ENCODE assay signal across 8 cellular contexts in the genomic region with DNA sequence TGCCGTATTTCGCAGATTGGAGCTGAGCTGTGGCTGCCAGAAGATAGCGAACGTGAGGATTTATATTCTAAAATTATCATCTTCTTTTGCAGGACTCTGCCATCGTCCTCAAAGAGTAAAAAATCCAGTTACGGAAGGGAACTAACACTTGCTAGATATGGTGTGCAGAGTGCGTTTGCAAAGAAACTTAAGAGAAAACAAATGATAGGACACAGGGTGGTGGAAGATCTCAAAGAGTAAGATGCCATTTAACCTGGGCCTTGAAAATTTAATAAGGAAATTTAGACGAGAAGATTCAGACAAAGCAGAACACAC. TPM values are rescaled to one million over a fixed set of nuclear protein-coding genes. Genes with fewer than 3 reads are reported as not detected.
A peak's percentile ranks its signal among the peaks of the same experiment; 100 is the strongest.
DNase-seq lines count a peak whose midpoint lies in the region; ATAC-seq and TF ChIP-seq lines count a peak whose summit lies in the region.

No MANE protein-coding gene starts in this region.

- TF ChIP-seq CTCF in GM12865 (IDR thresholded peaks at IDR 0.05; ENCODE audit: insufficient read depth, low read depth, low read length, missing control alignments): no peak
- TF ChIP-seq CTCF in KMS-11 (conservative IDR thresholded peaks at IDR 0.05; ENCODE audit: low read depth, low read length): peak; percentile 45; the same call in 1 of the 2 replicates
- TF ChIP-seq CTCF in parathyroid adenoma (IDR thresholded peaks at IDR 0.05): no peak

- H3K27ac ChIP-seq in KMS-11 (peak overlapping the region; percentile 81), parathyroid adenoma (peak overlapping the region; percentile 97)

- no peaks in the 10 kb centered on the region for H4K20me1 ChIP-seq in KMS-11 (ENCODE audit: insufficient read depth)

- ATAC-seq in GM18505 (IDR thresholded peaks at IDR 0.05; ENCODE audit: unreplicated experiment): no peak

- POLR2A ChIA-PET in activated CD4-positive, alpha-beta T cell treated with anti-CD3 and anti-CD28 coated beads, Interleukin-2, amount 10 ng/mL, durations not matched to agents 7 days and 5 days (lab: Charles Lee): no interaction called here

- peaks cover 48% of the 10 kb centered on the region for H3K4me1 ChIP-seq in KMS-11 (ENCODE audit: low read depth, poor library complexity, severe bottlenecking)
- H3K4me1 ChIP-seq in endocrine pancreas (ENCODE audit: control insufficient read depth, insufficient read depth, low read length): peaks cover 15% of the 10 kb centered on the region
- H3K4me1 ChIP-seq in parathyroid adenoma: no peaks in the 10 kb centered on the region

- peak overlapping the region; percentile 78 for H3K9ac ChIP-seq in KMS-11
- peak overlapping the region; percentile 45 for H3K9ac ChIP-seq in endocrine pancreas (ENCODE audit: control insufficient read depth, insufficient read depth, low read length)
- no peak overlapping the region for H3K9ac ChIP-seq in parathyroid adenoma

- H3K4me3 ChIP-seq in GM12865 (ENCODE audit: low read depth, low read length) (peak overlapping the region; percentile 72), KMS-11 (IDR thresholded peaks at IDR 0.05; ENCODE audit: insufficient read depth, low read depth, low read length) (no peak overlapping the region), endocrine pancreas (ENCODE audit: control insufficient read depth, insufficient read depth, low read length) (peak overlapping the region; percentile 98), parathyroid adenoma (ENCODE audit: low read depth, low read length) (peak overlapping the region; percentile 70)

- H3K9me3 Mint-ChIP-seq in activated CD4-positive, alpha-beta T cell treated with anti-CD3 and anti-CD28 coated beads, Interleukin-2, amount 10 ng/mL, durations not matched to agents 7 days and 5 days: no peaks in the 10 kb centered on the region

- peaks cover 8% of the 10 kb centered on the region for H3K36me3 Mint-ChIP-seq in activated CD4-positive, alpha-beta T cell treated with anti-CD3 and anti-CD28 coated beads, Interleukin-2, amount 10 ng/mL, durations not matched to agents 7 days and 5 days (ENCODE audit: low read depth)

- H3K4me1 Mint-ChIP-seq in activated CD4-positive, alpha-beta T cell treated with anti-CD3 and anti-CD28 coated beads, Interleukin-2, amount 10 ng/mL, durations not matched to agents 7 days and 5 days: peaks cover 37% of the 10 kb centered on the region

- TF ChIP-seq POLR2A in GM18505 (IDR thresholded peaks at IDR 0.05; ENCODE audit: borderline replicate concordance, extremely low read depth, insufficient read depth, insufficient read length): no peak

- H3K9me3 ChIP-seq in endocrine pancreas (ENCODE audit: control insufficient read depth, low read length) (no peaks in the 10 kb centered on the region), parathyroid adenoma (ENCODE audit: control insufficient read depth, low read length) (no peaks in the 10 kb centered on the region)

- DNase-seq in GM12865 (ENCODE audit: low read depth): no peak
- no peak for DNase-seq in central memory CD4-positive, alpha-beta T cell
- DNase-seq in DMS53 treated with DMSO at 0.1 percent for 48 hours (lab: John Stamatoyannopoulos, UW; ENCODE audit: unreplicated experiment): no peak
- DNase-seq in activated CD4-positive, alpha-beta T cell treated with anti-CD3 and anti-CD28 coated beads, Interleukin-2, amount 10 ng/mL, durations not matched to agents 7 days and 5 days: no peak

- H3K36me3 ChIP-seq in KMS-11 (ENCODE audit: insufficient read depth): no peaks in the 10 kb centered on the region
- H3K36me3 ChIP-seq in endocrine pancreas (ENCODE audit: control insufficient read depth, insufficient read depth, low read length): no peaks in the 10 kb centered on the region
- H3K36me3 ChIP-seq in parathyroid adenoma (ENCODE audit: control insufficient read depth, insufficient read depth, low read length): no peaks in the 10 kb centered on the region

- H3K79me2 ChIP-seq in KMS-11 (ENCODE audit: insufficient read depth, low read depth): peaks cover 60% of the 10 kb centered on the region
- peaks cover 5% of the 10 kb centered on the region for H3K79me2 ChIP-seq in parathyroid adenoma

- no peak overlapping the region for H3K4me3 Mint-ChIP-seq in activated CD4-positive, alpha-beta T cell treated with anti-CD3 and anti-CD28 coated beads, Interleukin-2, amount 10 ng/mL, durations not matched to agents 7 days and 5 days

- peak overlapping the region; percentile 72; the same call in 1 of the 2 replicates for H2AFZ ChIP-seq in KMS-11 (ENCODE audit: low read depth)
- H2AFZ ChIP-seq in parathyroid adenoma: peak overlapping the region; percentile 92

- no peak overlapping the region for H3K27ac Mint-ChIP-seq in activated CD4-positive, alpha-beta T cell treated with anti-CD3 and anti-CD28 coated beads, Interleukin-2, amount 10 ng/mL, durations not matched to agents 7 days and 5 days

- H3K4me2 ChIP-seq in KMS-11 (peak overlapping the region; percentile 75), parathyroid adenoma (ENCODE audit: low read length) (peak overlapping the region; percentile 59)

- CTCF ChIA-PET in activated CD4-positive, alpha-beta T cell treated with anti-CD3 and anti-CD28 coated beads, Interleukin-2, amount 10 ng/mL, durations not matched to agents 7 days and 5 days (lab: Charles Lee): interaction anchor here (0.6 to 1.6 kb wide), 7 partner anchors 10 to 351 kb away, joined by 3 to 7 read pairs (median 4); partner anchors contain the start of gene TIFA

- no peaks in the 10 kb centered on the region for H3K27me3 Mint-ChIP-seq in activated CD4-positive, alpha-beta T cell treated with anti-CD3 and anti-CD28 coated beads, Interleukin-2, amount 10 ng/mL, durations not matched to agents 7 days and 5 days

- H3K27me3 ChIP-seq in KMS-11 (ENCODE audit: insufficient read depth, low read depth): no peaks in the 10 kb centered on the region
- no peaks in the 10 kb centered on the region for H3K27me3 ChIP-seq in endocrine pancreas (ENCODE audit: control insufficient read depth, insufficient read depth, low read length)
- H3K27me3 ChIP-seq in parathyroid adenoma (ENCODE audit: control insufficient read depth, insufficient read depth, low read length): no peaks in the 10 kb centered on the region

RNA-seq across cellular contexts. Expression of gene LARP7, which starts 0.6 kb away (rescaled TPM):
- total RNA-seq in activated CD4-positive, alpha-beta T cell treated with anti-CD3 and anti-CD28 coated beads, Interleukin-2, amount 10 ng/mL, durations not matched to agents 7 days and 5 days: 10 to 100 TPM; 48.0 to 48.5 TPM

RNA-seq across cellular contexts. Expression of gene ZGRF1, which starts 0.8 kb away (rescaled TPM):
- total RNA-seq in activated CD4-positive, alpha-beta T cell treated with anti-CD3 and anti-CD28 coated beads, Interleukin-2, amount 10 ng/mL, durations not matched to agents 7 days and 5 days: 10 to 100 TPM; 38.7 to 40.0 TPM
